Comparison of ENCODE assay signal across 9 cellular contexts in the genomic region with DNA sequence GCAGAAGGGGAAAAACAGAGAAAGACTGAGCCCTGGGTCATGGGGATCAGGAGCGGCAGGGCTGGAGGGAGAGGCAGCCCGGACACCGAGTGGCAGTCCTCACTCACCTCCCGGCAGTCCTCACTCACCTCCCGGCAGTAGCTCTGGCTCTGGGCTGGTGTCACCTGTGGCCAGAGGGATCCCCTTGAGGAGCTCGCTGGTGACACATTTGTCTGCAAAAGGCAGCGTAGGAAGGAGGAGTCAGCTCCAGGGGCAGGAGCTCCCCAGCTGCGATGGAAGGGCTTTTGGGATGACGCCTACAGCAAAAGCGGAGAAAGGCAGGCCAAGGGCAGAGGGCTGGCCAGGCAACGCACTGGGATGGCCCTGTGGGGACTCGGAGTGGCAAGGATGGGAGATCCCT. TPM values are rescaled to one million over a fixed set of nuclear protein-coding genes. Genes with fewer than 3 reads are reported as not detected.
DNase-seq lines count a peak whose midpoint lies in the region; ATAC-seq and TF ChIP-seq lines count a peak whose summit lies in the region.
"Had no signal": no experiment of that assay in that cellular context is flagged by ENCODE, and none has a peak within 500 bp of the region (broad histone marks: within the 10 kb centered on the region; RNA-seq: fewer than 3 reads in every experiment).

No MANE protein-coding gene starts in this region.

- peak overlapping the region; percentile 96 for H3K4me3 ChIP-seq in suprapubic skin

- ATAC-seq in HG03159 (IDR thresholded peaks at IDR 0.05; ENCODE audit: unreplicated experiment), result no peak

- no peak for DNase-seq in T-helper 1 cell
- DNase-seq in activated T-helper 1 cell treated with anti-CD3 and anti-CD28 coated beads, Interleukin-12 subunit alpha, Interleukin-12 subunit beta, Interleukin-2, Interleukin-4 antibody, amounts not matched to agents 30 ng/mL and 10 ng/mL and 1 ng/mL, durations not matched to agents 14 hours and 24 hours and 36 hours (ENCODE audit: low spot score), result no peak
- DNase-seq in immature natural killer cell, result no peak
- DNase-seq in suprapubic skin (ENCODE audit: low spot score in 2 of 2), result no peak
- DNase-seq in stimulated activated CD4-positive, alpha-beta T cell treated with anti-CD3 and anti-CD28 coated beads, Interleukin-4, amount 100 ng/mL, for 4 hours, result no peak
- no peak for DNase-seq in T1000 (lab: John Stamatoyannopoulos, UW)
- DNase-seq: stimulated activated CD4-positive, alpha-beta T cell treated with anti-CD3 and anti-CD28 coated beads, Interleukin-2, amount 100 ng/mL, for 24 hours had no signal

- H3K4me1 Mint-ChIP-seq in T-helper 1 cell treated with Interleukin-12 subunit alpha and Interleukin-12 subunit beta and Interleukin-4 antibody, amounts not matched to agents 30 μg/mL and 1 μg/mL, for 36 hours (ENCODE audit: low read depth), result peaks cover 16% of the 10 kb centered on the region
- peaks cover 11% of the 10 kb centered on the region for H3K4me1 Mint-ChIP-seq in activated T-helper 1 cell treated with anti-CD3 and anti-CD28 coated beads, Interleukin-12 subunit alpha, Interleukin-12 subunit beta, Interleukin-2, Interleukin-4 antibody, amounts not matched to agents 30 ng/mL and 10 ng/mL and 1 ng/mL, durations not matched to agents 14 hours and 24 hours and 36 hours (ENCODE audit: low read depth)
- H3K4me1 Mint-ChIP-seq in immature natural killer cell, result peaks cover 46 to 48% of the 10 kb centered on the region in 2 donors

- WGBS in suprapubic skin, result 42% methylated on average over 10 of the region's 12 CpGs

- no peak for TF ChIP-seq POLR2A in suprapubic skin (IDR thresholded peaks at IDR 0.05)

- H3K27me3 ChIP-seq in suprapubic skin, result no peaks in the 10 kb centered on the region

- H3K36me3 ChIP-seq in suprapubic skin, result peaks cover 46% of the 10 kb centered on the region

- H3K9me3 ChIP-seq in suprapubic skin, result no peaks in the 10 kb centered on the region

- no peaks in the 10 kb centered on the region for H3K27me3 Mint-ChIP-seq in T-helper 1 cell treated with Interleukin-12 subunit alpha and Interleukin-12 subunit beta and Interleukin-4 antibody, amounts not matched to agents 30 μg/mL and 1 μg/mL, for 36 hours (ENCODE audit: low read depth)
- H3K27me3 Mint-ChIP-seq in activated T-helper 1 cell treated with anti-CD3 and anti-CD28 coated beads, Interleukin-12 subunit alpha, Interleukin-12 subunit beta, Interleukin-2, Interleukin-4 antibody, amounts not matched to agents 30 ng/mL and 10 ng/mL and 1 ng/mL, durations not matched to agents 14 hours and 24 hours and 36 hours (ENCODE audit: insufficient read depth), result no peaks in the 10 kb centered on the region
- H3K27me3 Mint-ChIP-seq in immature natural killer cell (ENCODE audit: low read depth in 3 of 3), result peaks cover 10 to 26% (median 12%) of the 10 kb centered on the region in 3 donors

- TF ChIP-seq CTCF in suprapubic skin (IDR thresholded peaks at IDR 0.05), result no peak

- H3K27ac ChIP-seq in suprapubic skin, result peak overlapping the region; percentile 82

- TF ChIP-seq EP300 in suprapubic skin (IDR thresholded peaks at IDR 0.05), result no peak

- peak overlapping the region; percentile 86 for H3K27ac Mint-ChIP-seq in T-helper 1 cell treated with Interleukin-12 subunit alpha and Interleukin-12 subunit beta and Interleukin-4 antibody, amounts not matched to agents 30 μg/mL and 1 μg/mL, for 36 hours
- peak overlapping the region; percentile 72 for H3K27ac Mint-ChIP-seq in activated T-helper 1 cell treated with anti-CD3 and anti-CD28 coated beads, Interleukin-12 subunit alpha, Interleukin-12 subunit beta, Interleukin-2, Interleukin-4 antibody, amounts not matched to agents 30 ng/mL and 10 ng/mL and 1 ng/mL, durations not matched to agents 14 hours and 24 hours and 36 hours
- peak overlapping the region; percentile 86 to 93 (median 90) for H3K27ac Mint-ChIP-seq in immature natural killer cell

- H3K9me3 Mint-ChIP-seq in T-helper 1 cell treated with Interleukin-12 subunit alpha and Interleukin-12 subunit beta and Interleukin-4 antibody, amounts not matched to agents 30 μg/mL and 1 μg/mL, for 36 hours, result no peaks in the 10 kb centered on the region
- no peaks in the 10 kb centered on the region for H3K9me3 Mint-ChIP-seq in activated T-helper 1 cell treated with anti-CD3 and anti-CD28 coated beads, Interleukin-12 subunit alpha, Interleukin-12 subunit beta, Interleukin-2, Interleukin-4 antibody, amounts not matched to agents 30 ng/mL and 10 ng/mL and 1 ng/mL, durations not matched to agents 14 hours and 24 hours and 36 hours
- no peaks in the 10 kb centered on the region for H3K9me3 Mint-ChIP-seq in immature natural killer cell

- H3K4me1 ChIP-seq in suprapubic skin, result peaks cover 39% of the 10 kb centered on the region

- peaks cover 10% of the 10 kb centered on the region for H3K36me3 Mint-ChIP-seq in T-helper 1 cell treated with Interleukin-12 subunit alpha and Interleukin-12 subunit beta and Interleukin-4 antibody, amounts not matched to agents 30 μg/mL and 1 μg/mL, for 36 hours (ENCODE audit: low read depth)
- peaks cover 27% of the 10 kb centered on the region for H3K36me3 Mint-ChIP-seq in activated T-helper 1 cell treated with anti-CD3 and anti-CD28 coated beads, Interleukin-12 subunit alpha, Interleukin-12 subunit beta, Interleukin-2, Interleukin-4 antibody, amounts not matched to agents 30 ng/mL and 10 ng/mL and 1 ng/mL, durations not matched to agents 14 hours and 24 hours and 36 hours (ENCODE audit: low read depth)
- H3K36me3 Mint-ChIP-seq in immature natural killer cell, result peaks cover 6 to 16% (median 7%) of the 10 kb centered on the region in 3 donors

- intact Hi-C loops in activated T-helper 1 cell treated with anti-CD3 and anti-CD28 coated beads, Interleukin-12 subunit alpha, Interleukin-12 subunit beta, Interleukin-2, Interleukin-4 antibody, amounts not matched to agents 30 ng/mL and 10 ng/mL and 1 ng/mL, durations not matched to agents 14 hours and 24 hours and 36 hours (cut with micrococcal nuclease), result loop anchor here (1.0 kb wide), 2 partner anchors 13 to 131 kb away; partner anchors contain the start of gene PPAN

- peak overlapping the region; percentile 95 for H3K4me3 Mint-ChIP-seq in T-helper 1 cell treated with Interleukin-12 subunit alpha and Interleukin-12 subunit beta and Interleukin-4 antibody, amounts not matched to agents 30 μg/mL and 1 μg/mL, for 36 hours
- peak overlapping the region; percentile 94 for H3K4me3 Mint-ChIP-seq in activated T-helper 1 cell treated with anti-CD3 and anti-CD28 coated beads, Interleukin-12 subunit alpha, Interleukin-12 subunit beta, Interleukin-2, Interleukin-4 antibody, amounts not matched to agents 30 ng/mL and 10 ng/mL and 1 ng/mL, durations not matched to agents 14 hours and 24 hours and 36 hours
- H3K4me3 Mint-ChIP-seq in immature natural killer cell, result peak overlapping the region; percentile 90 to 96 (median 93)

RNA-seq across cellular contexts. Expression of gene EIF3G, which starts 0.7 kb away (rescaled TPM):
- total RNA-seq in activated T-helper 1 cell treated with anti-CD3 and anti-CD28 coated beads, Interleukin-12 subunit alpha, Interleukin-12 subunit beta, Interleukin-2, Interleukin-4 antibody, amounts not matched to agents 30 ng/mL and 10 ng/mL and 1 ng/mL, durations not matched to agents 14 hours and 24 hours and 36 hours, result 371 and 377 TPM in 2 replicates
- polyA plus RNA-seq in immature natural killer cell, result 100 to 1,000 TPM; 334 to 509 (median 485) TPM
- 100 to 1,000 TPM; 211 to 315 (median 225) TPM for total RNA-seq in suprapubic skin

RNA-seq across cellular contexts. Expression of gene P2RY11, which starts 7.5 kb away (rescaled TPM):
- total RNA-seq in activated T-helper 1 cell treated with anti-CD3 and anti-CD28 coated beads, Interleukin-12 subunit alpha, Interleukin-12 subunit beta, Interleukin-2, Interleukin-4 antibody, amounts not matched to agents 30 ng/mL and 10 ng/mL and 1 ng/mL, durations not matched to agents 14 hours and 24 hours and 36 hours, result 64.4 and 64.9 TPM in 2 replicates
- polyA plus RNA-seq in immature natural killer cell, result 10 to 100 TPM in 1 of 3 donors, 1 to 10 TPM in 2; 2.6 to 26.7 (median 6.9) TPM
- total RNA-seq in suprapubic skin, result 10 to 100 TPM; 16.4 to 32.9 (median 19.9) TPM

RNA-seq across cellular contexts. Expression of gene PPAN, which starts 12.8 kb away (rescaled TPM):
- total RNA-seq in activated T-helper 1 cell treated with anti-CD3 and anti-CD28 coated beads, Interleukin-12 subunit alpha, Interleukin-12 subunit beta, Interleukin-2, Interleukin-4 antibody, amounts not matched to agents 30 ng/mL and 10 ng/mL and 1 ng/mL, durations not matched to agents 14 hours and 24 hours and 36 hours, result 234 and 250 TPM in 2 replicates
- 10 to 100 TPM; 12.1 to 44.8 (median 18.4) TPM for polyA plus RNA-seq in immature natural killer cell
- 10 to 100 TPM; 41.9 to 55.1 (median 46.8) TPM for total RNA-seq in suprapubic skin

RNA-seq across cellular contexts. Expression of gene ANGPTL6, which starts 16.5 kb away (rescaled TPM):
- total RNA-seq in activated T-helper 1 cell treated with anti-CD3 and anti-CD28 coated beads, Interleukin-12 subunit alpha, Interleukin-12 subunit beta, Interleukin-2, Interleukin-4 antibody, amounts not matched to agents 30 ng/mL and 10 ng/mL and 1 ng/mL, durations not matched to agents 14 hours and 24 hours and 36 hours, result 8.2 and 8.5 TPM in 2 replicates
- 1 to 10 TPM in 2 of 3 donors, under 1 TPM in 1; 0.53 to 1.9 (median 1.2) TPM for polyA plus RNA-seq in immature natural killer cell
- 1 to 10 TPM in 1 of 4 donors, under 1 TPM in 2, not detected in 1; 0.38 to 1.1 (median 0.42) TPM for total RNA-seq in suprapubic skin

RNA-seq across cellular contexts. Expression of gene SHFL, which starts 32.8 kb away (rescaled TPM):
- total RNA-seq in activated T-helper 1 cell treated with anti-CD3 and anti-CD28 coated beads, Interleukin-12 subunit alpha, Interleukin-12 subunit beta, Interleukin-2, Interleukin-4 antibody, amounts not matched to agents 30 ng/mL and 10 ng/mL and 1 ng/mL, durations not matched to agents 14 hours and 24 hours and 36 hours, result 64.1 and 70.5 TPM in 2 replicates
- polyA plus RNA-seq in immature natural killer cell, result 10 to 100 TPM; 39.4 to 78.4 (median 44.2) TPM
- 10 to 100 TPM; 11.8 to 26.7 (median 22.3) TPM for total RNA-seq in suprapubic skin
